ENCODE assay signal across 5 cellular contexts in the genomic region with DNA sequence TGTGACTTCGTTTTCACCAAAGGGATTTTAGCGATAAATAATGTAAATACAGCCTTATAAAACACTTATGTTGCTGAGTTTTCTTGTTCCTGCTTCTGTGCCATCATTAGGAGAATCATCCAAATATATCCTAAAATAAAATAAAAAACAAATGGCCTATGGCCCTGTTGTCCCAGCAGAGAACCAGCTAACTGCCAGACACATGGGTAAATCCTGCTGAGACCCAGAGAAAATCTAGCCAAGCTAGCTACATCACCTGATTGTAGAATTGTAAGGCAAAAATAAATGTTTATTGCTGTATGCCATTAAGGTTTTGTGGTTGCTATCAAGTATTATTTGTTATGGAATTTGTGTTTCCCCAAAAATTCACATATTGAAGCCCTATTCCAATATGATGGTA.
"Had no signal": no experiment of that assay in that cellular context is flagged by ENCODE, and none has a peak within 500 bp of the region (broad histone marks: within the 10 kb centered on the region; RNA-seq: fewer than 3 reads in every experiment).

No MANE protein-coding gene starts in this region.

- DNase-seq: IMR-90, KBM-7, KG1 had no signal

- ATAC-seq: HepG2, K562 had no signal
